Comparison of ENCODE assay signal across 21 cellular contexts in the genomic region with DNA sequence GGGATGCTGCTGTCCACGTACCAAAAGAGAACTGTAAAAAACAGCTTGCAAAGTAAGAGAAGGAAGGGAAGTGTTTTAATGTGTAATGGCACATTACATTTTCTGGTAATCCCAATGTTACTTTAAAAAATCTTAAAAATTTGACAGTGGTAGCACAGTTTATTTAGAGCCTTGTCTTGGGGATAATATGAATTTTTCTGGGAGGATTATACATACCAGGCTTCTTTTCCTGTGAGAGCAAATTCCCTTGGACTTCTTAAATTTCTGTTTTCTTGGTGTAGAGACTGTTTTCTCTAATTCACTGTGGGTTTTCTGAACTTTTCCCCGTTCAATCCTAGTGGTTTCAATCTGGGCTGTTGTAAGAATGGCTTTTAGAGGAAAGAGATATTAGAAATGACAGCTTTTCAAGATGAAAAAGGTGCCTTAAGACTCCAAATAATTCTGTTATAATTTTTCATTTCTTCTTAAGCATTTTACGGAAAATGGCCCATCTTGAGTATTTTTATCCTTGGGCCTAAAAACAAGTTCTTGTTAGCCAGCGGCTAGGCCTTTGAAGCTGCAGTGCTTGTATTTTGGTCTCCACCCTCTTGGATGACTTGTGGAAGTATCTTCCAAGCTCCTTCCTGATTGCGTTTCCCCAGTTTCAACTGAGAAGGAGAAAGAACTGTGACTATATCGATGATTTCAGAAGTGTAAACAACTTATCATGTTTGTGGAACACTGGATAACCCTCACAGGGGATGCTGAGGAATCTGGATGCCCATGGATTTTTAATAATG.
"Had no signal": no experiment of that assay in that cellular context is flagged by ENCODE, and none has a peak within 500 bp of the region (broad histone marks: within the 10 kb centered on the region; RNA-seq: fewer than 3 reads in every experiment).

No MANE protein-coding gene starts in this region.

- H3K27me3 Mint-ChIP-seq: activated CD4-positive, alpha-beta memory T cell treated with anti-CD3 and anti-CD28 coated beads for 36 hours; activated naive CD8-positive, alpha-beta T cell treated with anti-CD3 and anti-CD28 coated beads, Interleukin-2, amount 50 U/mL, for 24 hours; brain had no signal

- H3K4me1 ChIP-seq: prostate gland, uterus had no signal

- H3K4me3 Mint-ChIP-seq: activated CD4-positive, alpha-beta memory T cell treated with anti-CD3 and anti-CD28 coated beads for 36 hours; activated naive CD8-positive, alpha-beta T cell treated with anti-CD3 and anti-CD28 coated beads, Interleukin-2, amount 50 U/mL, for 24 hours; activated T-helper 1 cell treated with anti-CD3 and anti-CD28 coated beads, Interleukin-12 subunit alpha, Interleukin-12 subunit beta, Interleukin-2, Interleukin-4 antibody, amounts not matched to agents 30 ng/mL and 10 ng/mL and 1 ng/mL, durations not matched to agents 14 hours and 24 hours and 36 hours; brain; naive thymus-derived CD8-positive, alpha-beta T cell; stimulated activated naive CD8-positive, alpha-beta T cell treated with anti-CD3 and anti-CD28 coated beads, Interleukin-15, Interleukin-2, amounts not matched to agents 100 ng/mL and 50 ng/mL, for 24 hours had no signal

- H3K27me3 ChIP-seq: esophagus muscularis mucosa, ovary, tibial nerve, uterus had no signal

- H3K27ac Mint-ChIP-seq: activated CD4-positive, alpha-beta memory T cell treated with anti-CD3 and anti-CD28 coated beads for 36 hours; activated naive CD8-positive, alpha-beta T cell treated with anti-CD3 and anti-CD28 coated beads, Interleukin-2, amount 50 U/mL, for 24 hours; activated T-helper 1 cell treated with anti-CD3 and anti-CD28 coated beads, Interleukin-12 subunit alpha, Interleukin-12 subunit beta, Interleukin-2, Interleukin-4 antibody, amounts not matched to agents 30 ng/mL and 10 ng/mL and 1 ng/mL, durations not matched to agents 14 hours and 24 hours and 36 hours; brain; stimulated activated naive CD8-positive, alpha-beta T cell treated with anti-CD3 and anti-CD28 coated beads, Interleukin-15, Interleukin-2, amounts not matched to agents 100 ng/mL and 50 ng/mL, for 24 hours had no signal

- H3K36me3 ChIP-seq: esophagus muscularis mucosa, lower lobe of right lung, ovary, prostate gland, tibial nerve, uterus had no signal

- H3K36me3 Mint-ChIP-seq: activated CD4-positive, alpha-beta memory T cell treated with anti-CD3 and anti-CD28 coated beads for 36 hours; brain had no signal

- H3K4me1 Mint-ChIP-seq: activated naive CD8-positive, alpha-beta T cell treated with anti-CD3 and anti-CD28 coated beads, Interleukin-2, amount 50 U/mL, for 24 hours; brain; naive thymus-derived CD8-positive, alpha-beta T cell had no signal

- ATAC-seq: activated naive CD8-positive, alpha-beta T cell treated with anti-CD3 and anti-CD28 coated beads, Interleukin-2, amount 50 U/mL, for 24 hours; left lobe of liver; lower lobe of right lung; naive thymus-derived CD8-positive, alpha-beta T cell had no signal

- H3K27ac ChIP-seq: lower lobe of right lung, ovary, prostate gland had no signal

- H3K9me3 Mint-ChIP-seq: activated CD4-positive, alpha-beta memory T cell treated with anti-CD3 and anti-CD28 coated beads for 36 hours; activated T-helper 1 cell treated with anti-CD3 and anti-CD28 coated beads, Interleukin-12 subunit alpha, Interleukin-12 subunit beta, Interleukin-2, Interleukin-4 antibody, amounts not matched to agents 30 ng/mL and 10 ng/mL and 1 ng/mL, durations not matched to agents 14 hours and 24 hours and 36 hours; brain; stimulated activated naive CD8-positive, alpha-beta T cell treated with anti-CD3 and anti-CD28 coated beads, Interleukin-15, Interleukin-2, amounts not matched to agents 100 ng/mL and 50 ng/mL, for 24 hours had no signal

- DNase-seq: activated CD4-positive, alpha-beta memory T cell treated with anti-CD3 and anti-CD28 coated beads for 36 hours; activated CD4-positive, alpha-beta T cell treated with anti-CD3 and anti-CD28 coated beads for 48 hours; activated gamma-delta T cell; activated naive CD4-positive, alpha-beta T cell treated with anti-CD3 and anti-CD28 coated beads, Interleukin-2, amount 50 U/mL, for 16 hours; activated naive CD8-positive, alpha-beta T cell treated with anti-CD3 and anti-CD28 coated beads, Interleukin-2, amount 50 U/mL, for 24 hours; anterior cingulate cortex; caudate nucleus; foreskin fibroblast; lower lobe of right lung; naive thymus-derived CD8-positive, alpha-beta T cell; stimulated activated CD4-positive, alpha-beta T cell treated with anti-CD3 and anti-CD28 coated beads, Interleukin-1b, Interleukin-23, amount 100 ng/mL, for 48 hours; T-helper 2 cell; uterus had no signal

- H3K9me3 ChIP-seq: esophagus muscularis mucosa, lower lobe of right lung, ovary, prostate gland, tibial nerve, uterus had no signal

- H3K4me3 ChIP-seq: esophagus muscularis mucosa, lower lobe of right lung, ovary, prostate gland, tibial nerve, uterus had no signal
